Comparison of ENCODE assay signal across 1 cellular context in genomic region chr11:64724863-64725535, GRCh38.
TF ChIP-seq lines count a peak whose summit lies in the region.

No MANE protein-coding gene starts in this region.

TF ChIP-seq in HepG2, 621 proteins besides CTCF, POLR2A, EP300 and RAD21 (continued from another document and continues in another):
- no peak for TF ChIP-seq RFXAP (CRISPR knock-in tag; IDR thresholded peaks at IDR 0.05; ENCODE audit: borderline replicate concordance)
- TF ChIP-seq ZKSCAN5 (CRISPR knock-in tag; IDR thresholded peaks at IDR 0.05): no peak
- no peak for TF ChIP-seq ZNF138 (CRISPR knock-in tag; IDR thresholded peaks at IDR 0.05; ENCODE audit: low read depth)
- peak; percentile 14 to 76; a peak in 2 of 4 replicates for TF ChIP-seq NR2F1 (CRISPR knock-in tag; IDR thresholded peaks at IDR 0.05)
- no peak for TF ChIP-seq REPIN1 (CRISPR knock-in tag; IDR thresholded peaks at IDR 0.05; ENCODE audit: borderline replicate concordance, low read depth)
- TF ChIP-seq FIP1L1 (IDR thresholded peaks at IDR 0.05; ENCODE audit: borderline replicate concordance, insufficient read depth, low read depth, low read length): no peak
- TF ChIP-seq SIN3B (IDR thresholded peaks at IDR 0.05; ENCODE audit: low read length): no peak
- no peak for TF ChIP-seq MED13 (CRISPR knock-in tag; IDR thresholded peaks at IDR 0.05)
- peak; percentile 19; the same call in 1 of the 2 replicates for TF ChIP-seq ZNF788 (CRISPR knock-in tag; IDR thresholded peaks at IDR 0.05; ENCODE audit: borderline replicate concordance)
- TF ChIP-seq ZNF205 (CRISPR knock-in tag; IDR thresholded peaks at IDR 0.05): no peak
- TF ChIP-seq SP140L (CRISPR knock-in tag; IDR thresholded peaks at IDR 0.05; ENCODE audit: borderline replicate concordance): no peak
- TF ChIP-seq ERF (CRISPR knock-in tag; IDR thresholded peaks at IDR 0.05): no peak
- no peak for TF ChIP-seq ZNF776 (CRISPR knock-in tag; IDR thresholded peaks at IDR 0.05)
- TF ChIP-seq ZNF329 (CRISPR knock-in tag; IDR thresholded peaks at IDR 0.05; ENCODE audit: low read depth): no peak
- TF ChIP-seq TCF7L2 (IDR thresholded peaks at IDR 0.05; ENCODE audit: low read depth, low read length): no peak
- TF ChIP-seq ZNF790 (CRISPR knock-in tag; IDR thresholded peaks at IDR 0.05; ENCODE audit: borderline replicate concordance): no peak
- TF ChIP-seq ZNF629 (CRISPR knock-in tag; conservative IDR thresholded peaks at IDR 0.05): no peak
- TF ChIP-seq ZSCAN30 (CRISPR knock-in tag; IDR thresholded peaks at IDR 0.05): no peak
- no peak for TF ChIP-seq MIER2 (CRISPR knock-in tag; IDR thresholded peaks at IDR 0.05)
- TF ChIP-seq IKZF1 (IDR thresholded peaks at IDR 0.05): no peak
- TF ChIP-seq HNF4A (CRISPR knock-in tag; IDR thresholded peaks at IDR 0.05): peak; percentile 88
- no peak for TF ChIP-seq E2F2 (CRISPR knock-in tag; IDR thresholded peaks at IDR 0.05; ENCODE audit: borderline replicate concordance)
- TF ChIP-seq ZNF142 (CRISPR knock-in tag; IDR thresholded peaks at IDR 0.05): no peak
- 0 out of 2 replicates have a peak, but pooled peaks have one; percentile 11 for TF ChIP-seq ARID5B (CRISPR knock-in tag; IDR thresholded peaks at IDR 0.05)
- TF ChIP-seq BCL6 (CRISPR knock-in tag; IDR thresholded peaks at IDR 0.05): no peak
- TF ChIP-seq ZNF547 (CRISPR knock-in tag; IDR thresholded peaks at IDR 0.05): no peak
- no peak for TF ChIP-seq ZBTB3 (CRISPR knock-in tag; IDR thresholded peaks at IDR 0.05; ENCODE audit: borderline replicate concordance, low read depth)
- no peak for TF ChIP-seq ZFP36L2 (CRISPR knock-in tag; IDR thresholded peaks at IDR 0.05)
- TF ChIP-seq HMGA1 (CRISPR knock-in tag; conservative IDR thresholded peaks at IDR 0.05): no peak
- TF ChIP-seq THAP11 (CRISPR knock-in tag; IDR thresholded peaks at IDR 0.05): 0 out of 2 replicates have a peak, but pooled peaks have one; percentile 19
- TF ChIP-seq ZSCAN25 (CRISPR knock-in tag; IDR thresholded peaks at IDR 0.05): no peak
- no peak for TF ChIP-seq KMT2A (CRISPR knock-in tag; IDR thresholded peaks at IDR 0.05)
- no peak for TF ChIP-seq ELF3 (CRISPR knock-in tag; IDR thresholded peaks at IDR 0.05)
- TF ChIP-seq ZNF34 (CRISPR knock-in tag; IDR thresholded peaks at IDR 0.05; ENCODE audit: borderline replicate concordance): no peak
- TF ChIP-seq ZNF572 (CRISPR knock-in tag; IDR thresholded peaks at IDR 0.05): no peak
- TF ChIP-seq ZNF432 (CRISPR knock-in tag; IDR thresholded peaks at IDR 0.05; ENCODE audit: borderline replicate concordance): no peak
- TF ChIP-seq CBFB (CRISPR knock-in tag; IDR thresholded peaks at IDR 0.05): no peak
- no peak for TF ChIP-seq IRX3 (CRISPR knock-in tag; IDR thresholded peaks at IDR 0.05; ENCODE audit: borderline replicate concordance, low read depth)
- no peak for TF ChIP-seq ZBTB8A (CRISPR knock-in tag; IDR thresholded peaks at IDR 0.05; ENCODE audit: borderline replicate concordance, low read depth)
- no peak for TF ChIP-seq HOXA3 (CRISPR knock-in tag; IDR thresholded peaks at IDR 0.05)
- no peak for TF ChIP-seq ZNF318 (CRISPR knock-in tag; IDR thresholded peaks at IDR 0.05)
- TF ChIP-seq ZNF17 (CRISPR knock-in tag; IDR thresholded peaks at IDR 0.05): no peak
- TF ChIP-seq ZNF446 (CRISPR knock-in tag; IDR thresholded peaks at IDR 0.05): no peak
- TF ChIP-seq PAXIP1 (CRISPR knock-in tag; conservative IDR thresholded peaks at IDR 0.05): peak; percentile 24; the same call in 1 of the 2 replicates
- no peak for TF ChIP-seq POGZ (CRISPR knock-in tag; IDR thresholded peaks at IDR 0.05)
- no peak for TF ChIP-seq CENPX (CRISPR knock-in tag; IDR thresholded peaks at IDR 0.05)
